Comparison of ENCODE assay signal across 13 cellular contexts in the genomic region with DNA sequence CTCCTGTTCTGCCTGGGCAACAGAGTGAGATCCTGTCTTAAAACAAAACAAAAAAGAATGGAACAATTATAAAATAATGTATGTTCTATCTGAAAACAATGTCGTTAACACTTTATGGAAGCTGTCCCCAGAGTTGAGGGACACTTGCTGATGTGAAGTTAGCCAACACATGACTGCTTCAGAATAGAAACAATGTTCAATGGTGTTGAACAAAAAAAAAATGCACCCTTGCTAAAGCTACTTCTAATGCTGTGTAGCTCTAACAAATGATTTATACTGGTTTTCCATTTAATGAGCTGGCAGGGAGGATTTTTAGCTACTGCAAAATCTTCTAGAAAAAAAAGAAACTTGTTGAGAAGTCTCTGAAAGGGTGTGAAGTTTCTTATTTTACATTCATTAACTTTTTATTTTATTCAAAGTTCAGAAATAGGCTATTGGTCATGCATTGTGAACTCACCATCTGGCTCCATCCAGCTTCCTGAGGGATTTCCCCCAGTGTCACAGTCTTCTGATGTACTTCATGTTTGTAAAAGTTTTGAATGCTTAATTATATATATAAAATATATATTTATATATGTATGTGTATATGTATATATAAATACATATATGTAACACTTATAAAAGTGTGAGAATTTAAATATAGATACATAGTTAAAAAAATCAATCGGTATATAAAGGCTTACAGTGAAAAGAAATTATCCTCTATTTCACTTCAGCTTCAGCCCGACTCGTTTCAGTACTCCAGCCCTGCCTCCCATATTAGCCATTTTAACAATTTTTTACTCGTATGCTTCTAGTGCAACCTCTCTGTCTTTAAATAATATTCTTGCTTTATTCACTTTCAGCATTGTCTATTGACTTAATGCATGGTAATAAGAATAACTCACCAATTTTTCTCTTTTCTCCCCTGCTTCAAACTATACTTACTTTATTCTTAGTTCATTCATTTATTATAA. TPM values are rescaled to one million over a fixed set of nuclear protein-coding genes. Genes with fewer than 3 reads are reported as not detected.
DNase-seq lines count a peak whose midpoint lies in the region; ATAC-seq and TF ChIP-seq lines count a peak whose summit lies in the region.
"Had no signal": no experiment of that assay in that cellular context is flagged by ENCODE, and none has a peak within 500 bp of the region (broad histone marks: within the 10 kb centered on the region; RNA-seq: fewer than 3 reads in every experiment).

No MANE protein-coding gene starts in this region.

- no peak overlapping the region for H3K27ac ChIP-seq in suprapubic skin
- H3K27ac ChIP-seq: HL-60, tibial nerve had no signal

- H3K4me1 ChIP-seq in suprapubic skin: no peaks in the 10 kb centered on the region

- no peak for TF ChIP-seq EP300 in suprapubic skin (IDR thresholded peaks at IDR 0.05)

- TF ChIP-seq CTCF in suprapubic skin (IDR thresholded peaks at IDR 0.05): no peak

- no peak for TF ChIP-seq POLR2A in suprapubic skin (IDR thresholded peaks at IDR 0.05)

- H3K36me3 ChIP-seq in suprapubic skin: no peaks in the 10 kb centered on the region
- H3K36me3 ChIP-seq: tibial nerve had no signal

- ATAC-seq in GM18511 (IDR thresholded peaks at IDR 0.05; ENCODE audit: unreplicated experiment) (peak; percentile 88), GM21619 (IDR thresholded peaks at IDR 0.05; ENCODE audit: unreplicated experiment) (peak; percentile 83), HG03354 (IDR thresholded peaks at IDR 0.05; ENCODE audit: poor library complexity, severe bottlenecking, unreplicated experiment) (peak; percentile 79)

- WGBS in suprapubic skin: 86% methylated on average over 5 of the region's 5 CpGs

- DNase-seq in kidney glomerular epithelial cell (lab: John Stamatoyannopoulos, UW): peak; percentile 41
- no peak for DNase-seq in NCI-H82 treated with DMSO at 0.1 percent for 48 hours (lab: John Stamatoyannopoulos, UW; ENCODE audit: unreplicated experiment)
- DNase-seq in suprapubic skin (ENCODE audit: low spot score in 2 of 2): no peak
- no peak for DNase-seq in NCI-H345 (lab: John Stamatoyannopoulos, UW)
- DNase-seq in Kasumi-1 (lab: John Stamatoyannopoulos, UW): no peak
- DNase-seq: activated CD4-positive, alpha-beta memory T cell treated with anti-CD3 and anti-CD28 coated beads, Interleukin-2, amount 10 ng/mL, durations not matched to agents 7 days and 5 days; DMS53; NCI-H2107 had no signal

- no peaks in the 10 kb centered on the region for H3K27me3 ChIP-seq in suprapubic skin
- H3K27me3 ChIP-seq: tibial nerve had no signal

- no peaks in the 10 kb centered on the region for H3K9me3 ChIP-seq in suprapubic skin
- H3K9me3 ChIP-seq: tibial nerve had no signal

- no peak overlapping the region for H3K4me3 ChIP-seq in suprapubic skin
- H3K4me3 ChIP-seq: tibial nerve had no signal

RNA-seq across cellular contexts. Expression of gene HDAC9, which starts 35.0 kb away (rescaled TPM):
- total RNA-seq in suprapubic skin: 1 to 10 TPM; 3.4 to 7.2 (median 4.5) TPM
